8 cellular contexts compared by ENCODE assay signal in genomic region chr6:82144007-82144851, GRCh38.
DNase-seq lines count a peak whose midpoint lies in the region; ATAC-seq, FAIRE-seq and TF ChIP-seq lines count a peak whose summit lies in the region.

No MANE protein-coding gene starts in this region.

- peak; percentile 95 for ATAC-seq in GM19468 (IDR thresholded peaks at IDR 0.05; ENCODE audit: extremely low read depth, unreplicated experiment)
- ATAC-seq in HG03432 (IDR thresholded peaks at IDR 0.05; ENCODE audit: unreplicated experiment): peak; percentile 90

- no peak overlapping the region for H3K27ac ChIP-seq in WERI-Rb-1

- no peaks in the 10 kb centered on the region for H3K36me3 ChIP-seq in WERI-Rb-1

- H3K27me3 ChIP-seq in WERI-Rb-1 (ENCODE audit: insufficient read depth, low read depth, severe bottlenecking): no peaks in the 10 kb centered on the region

- H3K4me3 ChIP-seq in WERI-Rb-1 (ENCODE audit: low read depth, low read length): no peak overlapping the region

- no peak for FAIRE-seq in urothelium cell line (lab: Jason Lieb, UNC)

- DNase-seq in COLO829 (ENCODE audit: low spot score) (peak; percentile 83), WERI-Rb-1 (peak; percentile 7), islet precursor cell (peak; percentile 72), urothelium cell line (ENCODE audit: low spot score) (peak; percentile 71), CD1c-positive myeloid dendritic cell (ENCODE audit: extremely low spot score) (no peak), NCI-H748 (lab: John Stamatoyannopoulos, UW; ENCODE audit: unreplicated experiment) (no peak)

- no peak for TF ChIP-seq CTCF in WERI-Rb-1 (IDR thresholded peaks at IDR 0.05; ENCODE audit: low read depth, low read length)

- no peaks in the 10 kb centered on the region for H3K9me3 ChIP-seq in WERI-Rb-1 (ENCODE audit: severe bottlenecking)

Comparison
In these comparisons a context has a peak if more than half of its experiments do, and no peak if none do; other contexts are left out.
1. DNase-seq: peak in COLO829 (single experiment), WERI-Rb-1 (single experiment), islet precursor cell (single experiment) and urothelium cell line (single experiment); none in CD1c-positive myeloid dendritic cell (single experiment) and NCI-H748 (single experiment).